In the genomic region with DNA sequence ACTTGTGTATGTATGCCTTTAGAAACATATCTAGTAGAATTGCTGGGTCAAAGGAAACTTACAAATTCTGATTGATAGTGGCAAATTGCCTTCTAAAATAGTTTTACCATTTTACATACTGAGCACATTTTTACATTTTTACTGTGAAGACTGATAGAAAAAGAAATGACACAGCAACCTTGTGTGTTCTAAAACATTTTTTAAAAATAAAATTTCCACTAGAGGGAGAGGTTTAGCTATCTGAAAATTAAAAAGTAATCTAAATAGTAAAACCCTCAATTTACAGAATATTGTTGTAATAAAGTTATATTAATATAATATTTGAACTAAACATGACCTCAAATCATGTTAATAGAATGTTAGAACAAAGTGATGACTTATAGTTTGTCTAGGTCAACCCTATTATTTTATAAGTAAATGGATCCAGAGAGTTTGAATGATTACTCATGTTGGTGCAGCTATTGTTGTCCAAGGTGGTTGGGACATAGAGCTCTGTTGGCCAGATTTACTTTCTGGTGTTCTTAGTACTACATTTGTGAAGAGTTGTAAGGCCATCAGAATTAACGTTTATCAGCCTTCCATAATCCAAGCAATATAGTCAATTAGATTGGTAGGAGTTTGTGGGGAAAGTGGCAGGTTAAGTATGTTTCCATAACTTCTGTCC, we compare ENCODE assay signal across 1 cellular context.
A peak's percentile ranks its signal among the peaks of the same experiment; 100 is the strongest.
TF ChIP-seq lines count a peak whose summit lies in the region.

No MANE protein-coding gene starts in this region.

TF ChIP-seq in K562, 482 proteins besides CTCF, POLR2A, EP300 and RAD21:
- TF ChIP-seq ADNP (tag; IDR thresholded peaks at IDR 0.05): 0 out of 2 replicates have a peak, but pooled peaks have one; percentile 18
- TF ChIP-seq ZNF644 (tag; IDR thresholded peaks at IDR 0.05; ENCODE audit: low read depth): no peak
